9 cellular contexts compared by ENCODE assay signal in the genomic region with DNA sequence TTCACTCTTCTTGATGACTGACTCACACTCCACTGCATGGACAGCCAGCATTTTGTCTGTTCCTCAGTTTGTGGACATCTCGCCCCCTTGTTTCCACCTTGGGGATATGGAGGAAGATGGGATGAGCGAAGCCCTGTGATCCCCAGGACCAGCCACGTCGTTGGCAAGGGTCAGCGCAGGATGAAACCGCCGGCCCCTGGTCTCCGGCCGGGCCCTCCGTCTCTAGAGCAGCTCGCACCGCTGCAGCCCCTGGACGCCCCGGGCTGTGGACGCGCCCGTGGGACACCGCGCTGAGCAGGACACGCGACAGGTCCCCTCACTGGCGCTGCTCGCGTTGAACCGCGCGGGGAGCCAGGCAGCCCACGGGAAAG. TPM values are rescaled to one million over a fixed set of nuclear protein-coding genes. Genes with fewer than 3 reads are reported as not detected.
A peak's percentile ranks its signal among the peaks of the same experiment; 100 is the strongest.
DNase-seq lines count a peak whose midpoint lies in the region; ATAC-seq, FAIRE-seq and TF ChIP-seq lines count a peak whose summit lies in the region.
"Had no signal": no experiment of that assay in that cellular context is flagged by ENCODE, and none has a peak within 500 bp of the region (broad histone marks: within the 10 kb centered on the region; RNA-seq: fewer than 3 reads in every experiment).

No MANE protein-coding gene starts in this region.

- ATAC-seq in HG02981 (IDR thresholded peaks at IDR 0.05; ENCODE audit: unreplicated experiment) (peak; percentile 21), GM19467 (IDR thresholded peaks at IDR 0.05; ENCODE audit: unreplicated experiment) (no peak)

- H3K27me3 Mint-ChIP-seq in activated CD4-positive, alpha-beta T cell treated with anti-CD3 and anti-CD28 coated beads, Interleukin-2, amount 10 ng/mL, durations not matched to agents 7 days and 5 days, result no peaks in the 10 kb centered on the region
- no peaks in the 10 kb centered on the region for H3K27me3 Mint-ChIP-seq in T-helper 2 cell treated with Interferon-gamma antibody and Interleukin-4, amounts not matched to agents 5 μg/mL and 100 μg/mL, for 36 hours (ENCODE audit: low read depth)
- H3K27me3 Mint-ChIP-seq in progenitor cell of endocrine pancreas, result peaks cover 3% of the 10 kb centered on the region

- no peak for FAIRE-seq in frontal cortex (lab: Jason Lieb, UNC)
- FAIRE-seq: G401.6 had no signal

- peak overlapping the region; percentile 82 for H3K27ac Mint-ChIP-seq in activated CD4-positive, alpha-beta T cell treated with anti-CD3 and anti-CD28 coated beads, Interleukin-2, amount 10 ng/mL, durations not matched to agents 7 days and 5 days
- peak overlapping the region; percentile 80 for H3K27ac Mint-ChIP-seq in T-helper 2 cell treated with Interferon-gamma antibody and Interleukin-4, amounts not matched to agents 5 μg/mL and 100 μg/mL, for 36 hours
- peak overlapping the region; percentile 5 for H3K27ac Mint-ChIP-seq in progenitor cell of endocrine pancreas

- TF ChIP-seq CTCF in progenitor cell of endocrine pancreas (IDR thresholded peaks at IDR 0.05; ENCODE audit: unreplicated experiment), result no peak

- no peaks in the 10 kb centered on the region for H3K9me3 Mint-ChIP-seq in activated CD4-positive, alpha-beta T cell treated with anti-CD3 and anti-CD28 coated beads, Interleukin-2, amount 10 ng/mL, durations not matched to agents 7 days and 5 days
- H3K9me3 Mint-ChIP-seq in T-helper 2 cell treated with Interferon-gamma antibody and Interleukin-4, amounts not matched to agents 5 μg/mL and 100 μg/mL, for 36 hours, result no peaks in the 10 kb centered on the region
- no peaks in the 10 kb centered on the region for H3K9me3 Mint-ChIP-seq in progenitor cell of endocrine pancreas (ENCODE audit: low read depth)

- CTCF ChIA-PET in activated CD4-positive, alpha-beta T cell treated with anti-CD3 and anti-CD28 coated beads, Interleukin-2, amount 10 ng/mL, durations not matched to agents 7 days and 5 days (lab: Charles Lee), result interaction anchor here (0.7 to 2.0 kb wide), 3 partner anchors 8 to 34 kb away, joined by 3 to 8 read pairs (median 4); no protein-coding TSS in a partner anchor

- H3K4me1 Mint-ChIP-seq in activated CD4-positive, alpha-beta T cell treated with anti-CD3 and anti-CD28 coated beads, Interleukin-2, amount 10 ng/mL, durations not matched to agents 7 days and 5 days, result peaks cover 38% of the 10 kb centered on the region
- peaks cover 26% of the 10 kb centered on the region for H3K4me1 Mint-ChIP-seq in T-helper 2 cell treated with Interferon-gamma antibody and Interleukin-4, amounts not matched to agents 5 μg/mL and 100 μg/mL, for 36 hours (ENCODE audit: low read depth)
- peaks cover 11% of the 10 kb centered on the region for H3K4me1 Mint-ChIP-seq in progenitor cell of endocrine pancreas (ENCODE audit: low read depth)

- peaks cover 12% of the 10 kb centered on the region for H3K36me3 Mint-ChIP-seq in activated CD4-positive, alpha-beta T cell treated with anti-CD3 and anti-CD28 coated beads, Interleukin-2, amount 10 ng/mL, durations not matched to agents 7 days and 5 days (ENCODE audit: low read depth)
- peaks cover 17% of the 10 kb centered on the region for H3K36me3 Mint-ChIP-seq in T-helper 2 cell treated with Interferon-gamma antibody and Interleukin-4, amounts not matched to agents 5 μg/mL and 100 μg/mL, for 36 hours (ENCODE audit: low read depth)
- H3K36me3 Mint-ChIP-seq in progenitor cell of endocrine pancreas (ENCODE audit: insufficient read depth), result peaks cover 3% of the 10 kb centered on the region

- peak overlapping the region; percentile 80 for H3K4me3 Mint-ChIP-seq in activated CD4-positive, alpha-beta T cell treated with anti-CD3 and anti-CD28 coated beads, Interleukin-2, amount 10 ng/mL, durations not matched to agents 7 days and 5 days
- H3K4me3 Mint-ChIP-seq in T-helper 2 cell treated with Interferon-gamma antibody and Interleukin-4, amounts not matched to agents 5 μg/mL and 100 μg/mL, for 36 hours, result peak overlapping the region; percentile 81
- H3K4me3 Mint-ChIP-seq in progenitor cell of endocrine pancreas (ENCODE audit: low read depth), result peak overlapping the region; percentile 81

- DNase-seq in activated CD4-positive, alpha-beta T cell treated with anti-CD3 and anti-CD28 coated beads, Interleukin-2, amount 10 ng/mL, durations not matched to agents 7 days and 5 days, result no peak
- DNase-seq in activated CD4-positive, alpha-beta T cell treated with anti-CD3 and anti-CD28 coated beads for 1 hour, result no peak
- no peak for DNase-seq in T-helper 2 cell treated with Interferon-gamma antibody and Interleukin-4, amounts not matched to agents 5 μg/mL and 100 μg/mL, for 36 hours (ENCODE audit: low spot score)
- DNase-seq in frontal cortex (ENCODE audit: low spot score in 2 of 2) (peak; percentile 43 to 53), progenitor cell of endocrine pancreas (ENCODE audit: low spot score, unreplicated experiment) (no peak), putamen (ENCODE audit: low spot score) (no peak)

- POLR2A ChIA-PET in activated CD4-positive, alpha-beta T cell treated with anti-CD3 and anti-CD28 coated beads, Interleukin-2, amount 10 ng/mL, durations not matched to agents 7 days and 5 days (lab: Charles Lee), result interaction anchor here (0.7 kb wide), 1 partner anchor 63 kb away, joined by 3 read pairs; no protein-coding TSS in a partner anchor

RNA-seq across cellular contexts. Expression of a gene that starts 0.6 kb away (rescaled TPM):
- total RNA-seq in activated CD4-positive, alpha-beta T cell treated with anti-CD3 and anti-CD28 coated beads, Interleukin-2, amount 10 ng/mL, durations not matched to agents 7 days and 5 days, result 10 to 100 TPM; 77.1 to 87.0 TPM
- total RNA-seq in frontal cortex, result 13.9 TPM
- 67.5 and 70.7 TPM in 2 replicates for total RNA-seq in progenitor cell of endocrine pancreas

Comparison
In these comparisons a context has a peak if more than half of its experiments do, and no peak if none do; other contexts are left out.
1. DNase-seq: peak in frontal cortex (2 of 2); none in activated CD4-positive, alpha-beta T cell treated with anti-CD3 and anti-CD28 coated beads, Interleukin-2, amount 10 ng/mL, durations not matched to agents 7 days and 5 days (single experiment), activated CD4-positive, alpha-beta T cell treated with anti-CD3 and anti-CD28 coated beads for 1 hour (single experiment), T-helper 2 cell treated with Interferon-gamma antibody and Interleukin-4, amounts not matched to agents 5 μg/mL and 100 μg/mL, for 36 hours (single experiment), progenitor cell of endocrine pancreas (single experiment) and putamen (single experiment).
2. H3K27ac Mint-ChIP-seq: peak in every context shown above with its lines; median percentile 82 in activated CD4-positive, alpha-beta T cell treated with anti-CD3 and anti-CD28 coated beads, Interleukin-2, amount 10 ng/mL, durations not matched to agents 7 days and 5 days; 80 in T-helper 2 cell treated with Interferon-gamma antibody and Interleukin-4, amounts not matched to agents 5 μg/mL and 100 μg/mL, for 36 hours; 5 in progenitor cell of endocrine pancreas.
3. Peak in every context shown above with its lines, with median percentiles within 50 percentile points of each other: H3K4me3 Mint-ChIP-seq.